ENCODE assay signal across 10 cellular contexts in the genomic region with DNA sequence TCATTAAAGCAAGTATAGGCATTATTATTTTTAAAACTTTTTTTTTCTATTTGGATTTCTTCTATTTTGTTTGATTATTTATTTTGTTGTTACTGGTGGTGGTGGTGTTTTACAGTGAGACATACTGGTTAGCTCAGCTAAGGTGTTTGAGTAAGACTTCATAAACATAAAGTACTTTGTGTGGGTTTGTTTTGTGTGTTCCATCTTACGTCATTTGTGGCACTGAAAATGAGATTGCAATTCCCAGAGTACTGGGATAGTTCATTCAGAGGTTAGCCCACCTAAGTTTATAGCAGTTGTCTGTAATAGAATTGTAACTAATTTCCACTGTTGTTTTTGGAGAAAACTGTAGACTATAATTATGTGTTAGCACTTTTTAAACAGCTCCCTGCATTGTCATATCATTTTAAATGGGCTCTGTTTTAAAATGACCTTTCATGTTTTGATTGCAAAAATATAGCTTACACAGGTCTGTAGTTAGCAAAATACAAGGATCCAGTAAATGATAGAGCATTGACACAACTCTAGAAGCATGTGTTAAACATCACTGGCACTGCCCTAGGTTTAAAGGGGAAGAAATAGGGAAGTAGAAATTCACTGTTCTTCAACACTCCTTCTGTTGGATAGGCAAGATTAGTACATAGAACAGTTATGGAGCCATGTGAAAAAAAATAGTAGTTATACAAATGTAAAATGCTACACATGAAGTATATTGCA.
DNase-seq lines count a peak whose midpoint lies in the region; ATAC-seq and TF ChIP-seq lines count a peak whose summit lies in the region.
"Had no signal": no experiment of that assay in that cellular context is flagged by ENCODE, and none has a peak within 500 bp of the region (broad histone marks: within the 10 kb centered on the region; RNA-seq: fewer than 3 reads in every experiment).

No MANE protein-coding gene starts in this region.

- peak overlapping the region in 1 of 3 donors; percentile 57 for H3K4me3 ChIP-seq in breast epithelium
- peak overlapping the region; percentile 62 for H3K4me3 ChIP-seq in thoracic aorta

- H3K27me3 ChIP-seq in breast epithelium, result no peaks in the 10 kb centered on the region
- H3K27me3 ChIP-seq in thoracic aorta (replicated peaks; ENCODE audit: insufficient read depth), result no peaks in the 10 kb centered on the region

- H3K9me3 ChIP-seq in breast epithelium, result no peaks in the 10 kb centered on the region
- no peaks in the 10 kb centered on the region for H3K9me3 ChIP-seq in thoracic aorta

- DNase-seq in NCI-H2227 (lab: John Stamatoyannopoulos, UW; ENCODE audit: unreplicated experiment) (peak; percentile 23), breast epithelium (ENCODE audit: low spot score in 2 of 2) (no peak), left colon (no peak), thoracic aorta (ENCODE audit: low spot score) (no peak), anterior cingulate cortex (lab: John Stamatoyannopoulos, UW) (no peak)
- DNase-seq in effector CD4-positive, alpha-beta T cell, result no peak
- no peak for DNase-seq in stimulated activated CD4-positive, alpha-beta T cell treated with anti-CD3 and anti-CD28 coated beads, Interleukin-15, amount 100 ng/mL, for 24 hours
- DNase-seq: activated CD4-positive, alpha-beta T cell treated with anti-CD3 and anti-CD28 coated beads for 36 hours; DND-41 had no signal

- H3K27ac ChIP-seq in breast epithelium (peak overlapping the region; percentile 45 to 77), thoracic aorta (peak overlapping the region in 1 of 2 donors; percentile 51)

- intact Hi-C loops in breast epithelium (cut with DNase I; ENCODE audit: low total_unique reads) (no loop called here), left colon (cut with DNase I, micrococcal nuclease) (no loop called here)

- ATAC-seq in left colon (peak; percentile 47), thoracic aorta (ENCODE audit: insufficient number of reproducible peaks, low FRiP score, low read depth) (no peak), HG02870 (IDR thresholded peaks at IDR 0.05; ENCODE audit: unreplicated experiment) (no peak)
- ATAC-seq: activated CD4-positive, alpha-beta T cell treated with anti-CD3 and anti-CD28 coated beads for 36 hours had no signal

- no peaks in the 10 kb centered on the region for H3K36me3 ChIP-seq in breast epithelium
- no peaks in the 10 kb centered on the region for H3K36me3 ChIP-seq in thoracic aorta

- TF ChIP-seq POLR2A in breast epithelium (IDR thresholded peaks at IDR 0.05), result no peak

- H3K4me1 ChIP-seq in breast epithelium, result peaks cover 0 to 10% of the 10 kb centered on the region in 2 donors
- peaks cover 17 to 81% of the 10 kb centered on the region in 2 donors for H3K4me1 ChIP-seq in thoracic aorta (ENCODE audit: control insufficient read depth in 1 of 2, low read depth in 2 of 2)

- TF ChIP-seq CTCF in breast epithelium (IDR thresholded peaks at IDR 0.05) (no peak), thoracic aorta (IDR thresholded peaks at IDR 0.05) (no peak)
